ENCODE assay signal across 8 cellular contexts in the genomic region with DNA sequence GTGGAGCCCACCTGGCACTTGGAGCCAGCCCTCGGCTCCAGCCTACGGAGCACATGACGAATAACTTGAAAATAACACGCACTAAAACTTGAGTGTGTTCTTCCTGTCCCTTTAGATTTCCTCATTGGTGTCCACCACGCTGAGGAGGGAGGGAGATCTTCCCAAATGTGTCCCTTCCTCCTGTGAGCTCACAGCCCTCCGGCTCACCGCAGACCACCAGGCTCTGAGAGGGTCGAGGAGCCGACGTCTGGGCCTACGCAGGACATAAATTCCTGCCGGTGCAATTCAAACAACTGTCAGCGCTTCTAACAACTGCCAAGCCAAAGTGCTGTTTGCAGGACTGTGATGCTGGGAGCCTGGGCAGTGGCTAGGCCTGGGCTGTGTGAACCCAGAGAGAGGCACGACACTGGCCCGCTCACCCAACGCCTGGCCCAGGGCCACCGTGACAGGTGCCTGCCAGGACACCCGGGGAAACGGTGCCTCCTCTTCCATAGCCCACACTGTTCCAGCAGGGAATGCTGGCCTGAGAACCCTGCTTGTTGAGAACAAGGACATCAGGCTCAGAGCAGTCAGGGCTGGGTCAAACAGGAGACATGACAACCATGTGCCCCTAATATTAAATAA.
DNase-seq lines count a peak whose midpoint lies in the region; ATAC-seq, FAIRE-seq and TF ChIP-seq lines count a peak whose summit lies in the region.
"Not testable (repeated sequence)": the region's sequence is repeated elsewhere in the genome, so short reads cannot be mapped to it uniquely, and the experiment has no call there.

No MANE protein-coding gene starts in this region.

- peak overlapping the region; percentile 40 for H2BK12ac ChIP-seq in trophoblast cell (ENCODE audit: low read length)

- peak; percentile 20 for FAIRE-seq in urothelium cell line (lab: Jason Lieb, UNC)

- TF ChIP-seq POLR2A in sigmoid colon (IDR thresholded peaks at IDR 0.05), result not testable (repeated sequence)

- peak overlapping the region; percentile 62 for H4K12ac ChIP-seq in trophoblast cell (ENCODE audit: low read depth, low read length)

- not testable (repeated sequence) for H3K4me2 ChIP-seq in trophoblast cell (ENCODE audit: low read length)

- H3K14ac ChIP-seq in trophoblast cell (ENCODE audit: low read length), result not testable (repeated sequence)

- not testable (repeated sequence) for H2BK5ac ChIP-seq in trophoblast cell (ENCODE audit: low read depth, low read length, poor library complexity)

- not testable (repeated sequence) for H3K9me3 ChIP-seq in ascending aorta; heart right ventricle; right cardiac atrium (ENCODE audit: control insufficient read depth, low read length); trophoblast cell (ENCODE audit: insufficient read depth, low read depth, low read length); sigmoid colon; stomach smooth muscle (ENCODE audit: control insufficient read depth in 2 of 2, low read length in 2 of 2)

- H3K36me3 ChIP-seq in ascending aorta, result peaks cover 18 to 35% of the 10 kb centered on the region in 2 donors
- H3K36me3 ChIP-seq in heart right ventricle, result peaks cover 0 to 86% (median 26%) of the 10 kb centered on the region in 9 donors
- H3K36me3 ChIP-seq in trophoblast cell (ENCODE audit: control insufficient read depth in 1 of 2, insufficient read depth in 2 of 2, low read length in 2 of 2), result peaks cover 9 to 14% of the 10 kb centered on the region in 2 experiments
- H3K36me3 ChIP-seq in sigmoid colon, result peaks cover 12 to 91% (median 58%) of the 10 kb centered on the region in 4 donors
- H3K36me3 ChIP-seq in stomach smooth muscle (ENCODE audit: control insufficient read depth in 2 of 2, insufficient read depth in 2 of 2, low read length in 2 of 2), result peaks cover 27 to 41% of the 10 kb centered on the region in 2 donors

- not testable (repeated sequence) for H3K23ac ChIP-seq in trophoblast cell (ENCODE audit: low read length)

- H3K4me3 ChIP-seq in ascending aorta; heart right ventricle; right cardiac atrium (ENCODE audit: low read length); trophoblast cell (ENCODE audit: low read depth, low read length); sigmoid colon; stomach smooth muscle (ENCODE audit: low read length in 2 of 2): not testable (repeated sequence)

- H4K8ac ChIP-seq in trophoblast cell (ENCODE audit: low read depth, low read length), result not testable (repeated sequence)

- H3K27me3 ChIP-seq in ascending aorta; heart right ventricle; right cardiac atrium (ENCODE audit: control insufficient read depth, insufficient read depth); trophoblast cell (ENCODE audit: insufficient read depth, low read length); sigmoid colon; stomach smooth muscle (ENCODE audit: control insufficient read depth in 1 of 2, insufficient read depth in 2 of 2, low read length in 2 of 2): not testable (repeated sequence)

- H2BK120ac ChIP-seq in trophoblast cell (ENCODE audit: insufficient read depth, low read length, poor library complexity), result not testable (repeated sequence)

- not testable (repeated sequence) for H2AK5ac ChIP-seq in trophoblast cell (ENCODE audit: low read length)

- not testable (repeated sequence) for H3K4me1 ChIP-seq in ascending aorta; right cardiac atrium (ENCODE audit: control insufficient read depth, insufficient read depth, low read length); trophoblast cell (ENCODE audit: control insufficient read depth in 1 of 2, insufficient read depth in 2 of 2, low read length in 2 of 2)
- H3K4me1 ChIP-seq in heart right ventricle (peaks cover 0 to 49% (median 24%) of the 10 kb centered on the region in 9 donors), sigmoid colon (peaks cover 0 to 71% (median 47%) of the 10 kb centered on the region in 4 donors), stomach smooth muscle (ENCODE audit: control insufficient read depth, insufficient read depth, low read length) (peaks cover 27% of the 10 kb centered on the region)

- H3K79me2 ChIP-seq in trophoblast cell (ENCODE audit: control insufficient read depth, insufficient read depth, low read length, poor library complexity), result not testable (repeated sequence)

- not testable (repeated sequence) for H3K79me1 ChIP-seq in trophoblast cell (ENCODE audit: low read length)

- not testable (repeated sequence) for H3K4ac ChIP-seq in trophoblast cell (ENCODE audit: low read depth, low read length)

- not testable (repeated sequence) for H2AFZ ChIP-seq in trophoblast cell (ENCODE audit: insufficient read depth, low read length, poor library complexity)

- not testable (repeated sequence) for H3K18ac ChIP-seq in trophoblast cell (ENCODE audit: low read length)

- H3K27ac ChIP-seq in ascending aorta (peak overlapping the region; percentile 66 to 72), heart right ventricle (peak overlapping the region in 9 of 10 donors; percentile 60 to 85 (median 75)), right cardiac atrium (ENCODE audit: low read length) (peak overlapping the region; percentile 42), sigmoid colon (peak overlapping the region; percentile 70 to 83 (median 76)), stomach smooth muscle (ENCODE audit: low read length) (peak overlapping the region; percentile 74)
- H3K27ac ChIP-seq in trophoblast cell (ENCODE audit: low read depth, low read length), result not testable (repeated sequence)

- ATAC-seq in Right ventricle myocardium inferior (peak; percentile 95), heart right ventricle (peak; percentile 88 to 96 (median 91)), right cardiac atrium (peak; percentile 87 to 92)

- intact Hi-C loops in ascending aorta (cut with DNase I) (loop anchor here (5.0 kb wide), 1 partner anchor 76 kb away; no protein-coding TSS in a partner anchor), Right ventricle myocardium inferior (cut with DNase I) (loop anchor here (5.0 kb wide), 2 partner anchors 76 to 116 kb away; a partner anchor contains a TSS)
- intact Hi-C loops in heart right ventricle (cut with DNase I); right cardiac atrium (cut with DNase I); sigmoid colon (cut with DNase I): not testable (repeated sequence)

- not testable (repeated sequence) for TF ChIP-seq EP300 in sigmoid colon (IDR thresholded peaks at IDR 0.05)

- not testable (repeated sequence) for H4K91ac ChIP-seq in trophoblast cell (ENCODE audit: low read depth, low read length)

- H3K9ac ChIP-seq in trophoblast cell (ENCODE audit: low read length); stomach smooth muscle (ENCODE audit: low read length in 2 of 2): not testable (repeated sequence)

- WGBS in heart right ventricle, 2 donors, result 54 to 58% methylated on average over 19 of the region's 19 CpGs
- 59% methylated on average over 19 of the region's 19 CpGs for WGBS in right cardiac atrium
- no CpG with 5 or more reads among the region's 19 CpGs for WGBS in trophoblast cell (ENCODE audit: extremely low coverage, insufficient coverage, insufficient read length)
- 79 to 86% methylated on average over 19 of the region's 19 CpGs for WGBS in sigmoid colon, 2 donors

- TF ChIP-seq CTCF in ascending aorta (IDR thresholded peaks at IDR 0.05); heart right ventricle (IDR thresholded peaks at IDR 0.05); sigmoid colon (IDR thresholded peaks at IDR 0.05): not testable (repeated sequence)

- DNase-seq in ascending aorta (ENCODE audit: low spot score in 2 of 2); trophoblast cell; urothelium cell line (ENCODE audit: low spot score): not testable (repeated sequence)
- DNase-seq in Right ventricle myocardium inferior (ENCODE audit: missing footprints) (peak; percentile 83), heart right ventricle (peak; percentile 71 to 80), right cardiac atrium (peak; percentile 62 to 89 (median 88)), sigmoid colon (peak; percentile 79)
